9 cellular contexts compared by ENCODE assay signal in the genomic region with DNA sequence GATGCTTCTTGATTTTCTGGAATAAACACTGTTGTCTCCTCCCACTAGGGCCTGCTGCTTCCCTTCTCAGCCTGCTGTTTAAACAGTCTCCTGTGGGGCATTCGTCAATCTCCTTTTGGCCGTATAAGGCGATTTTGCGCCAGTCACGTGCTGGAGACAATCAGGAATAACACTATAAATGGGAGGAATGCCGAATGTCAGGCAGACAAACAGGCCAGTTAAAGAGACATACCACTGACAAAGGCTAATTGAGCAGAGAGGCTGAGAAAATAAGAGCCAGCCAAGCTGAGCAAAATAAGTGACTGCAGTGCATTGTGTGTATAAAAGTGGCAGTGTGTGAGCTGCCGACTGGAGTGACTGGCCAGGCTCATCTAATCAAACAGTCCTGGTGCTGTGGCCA. TPM values are rescaled to one million over a fixed set of nuclear protein-coding genes. Genes with fewer than 3 reads are reported as not detected.
DNase-seq lines count a peak whose midpoint lies in the region; ATAC-seq, FAIRE-seq and TF ChIP-seq lines count a peak whose summit lies in the region.
"Had no signal": no experiment of that assay in that cellular context is flagged by ENCODE, and none has a peak within 500 bp of the region (broad histone marks: within the 10 kb centered on the region; RNA-seq: fewer than 3 reads in every experiment).

No MANE protein-coding gene starts in this region.

- no peak overlapping the region for H3K27ac ChIP-seq in A549
- H3K27ac ChIP-seq in KOPT-K1 (ENCODE audit: low read depth, low read length, poor library complexity, severe bottlenecking): peak overlapping the region; percentile 7
- peak overlapping the region; percentile 81 for H3K27ac ChIP-seq in hepatocyte

- CTCF ChIA-PET in A549 (lab: Yijun Ruan, JAX): interaction anchor here (0.9 to 1.8 kb wide), 3 partner anchors 14 to 197 kb away, joined by 3 to 6 read pairs (median 3); no protein-coding TSS in a partner anchor

- H3K79me2 ChIP-seq in hepatocyte: no peaks in the 10 kb centered on the region

- H3K9me3 Mint-ChIP-seq in progenitor cell of endocrine pancreas (ENCODE audit: low read depth): no peaks in the 10 kb centered on the region

- ATAC-seq in A549 (peak; percentile 38 to 74; a peak in 4 of 6 replicates), HG03521 (IDR thresholded peaks at IDR 0.05; ENCODE audit: unreplicated experiment) (no peak)

- TF ChIP-seq RAD21 in A549 (conservative IDR thresholded peaks at IDR 0.05 in 1 of 2, IDR thresholded peaks at IDR 0.05 in 1 of 2): no peak

- H3K36me3 Mint-ChIP-seq in progenitor cell of endocrine pancreas (ENCODE audit: insufficient read depth): no peaks in the 10 kb centered on the region

- H3K9me2 ChIP-seq in hepatocyte (replicated peaks; ENCODE audit: insufficient read depth): no peaks in the 10 kb centered on the region

- H3K36me3 ChIP-seq in KOPT-K1 (ENCODE audit: insufficient read depth, low read length) (peaks cover 26% of the 10 kb centered on the region), adipocyte (ENCODE audit: control insufficient read depth, insufficient read depth, low read length, severe bottlenecking) (peaks cover 3% of the 10 kb centered on the region), hepatocyte (replicated peaks; ENCODE audit: insufficient read depth, low read depth) (no peaks in the 10 kb centered on the region)

- no peaks in the 10 kb centered on the region for H3K9me3 ChIP-seq in A549
- no peaks in the 10 kb centered on the region for H3K9me3 ChIP-seq in KOPT-K1 (ENCODE audit: insufficient read depth, low read length, poor library complexity, severe bottlenecking)
- H3K9me3 ChIP-seq in adipocyte (ENCODE audit: control insufficient read depth, low read length): no peaks in the 10 kb centered on the region
- no peaks in the 10 kb centered on the region for H3K9me3 ChIP-seq in hepatocyte (ENCODE audit: low read depth)

- H3K27ac Mint-ChIP-seq in progenitor cell of endocrine pancreas: peak overlapping the region; percentile 88

- peak overlapping the region; percentile 63 for H2AFZ ChIP-seq in hepatocyte

- H3K4me3 ChIP-seq in A549: no peak overlapping the region
- H3K4me3 ChIP-seq in adipocyte (ENCODE audit: low read length): no peak overlapping the region
- H3K4me3 ChIP-seq in hepatocyte: no peak overlapping the region

- H3K27me3 ChIP-seq in adipocyte (replicated peaks; ENCODE audit: control insufficient read depth, insufficient read depth, low read length) (no peaks in the 10 kb centered on the region), hepatocyte (no peaks in the 10 kb centered on the region)

- no peaks in the 10 kb centered on the region for H3K27me3 Mint-ChIP-seq in progenitor cell of endocrine pancreas

- no peak for TF ChIP-seq POLR2A in A549 (IDR thresholded peaks at IDR 0.05; ENCODE audit: low read length)

- WGBS in A549 (ENCODE audit: missing lambda C conversion rate): 66% methylated on average over 7 of the region's 7 CpGs
- WGBS in hepatocyte (ENCODE audit: low lambda C conversion rate, missing lambda C conversion rate): 23% methylated on average over 7 of the region's 7 CpGs

- peaks cover 21% of the 10 kb centered on the region for H3K4me1 Mint-ChIP-seq in progenitor cell of endocrine pancreas (ENCODE audit: low read depth)

- H3K4me2 ChIP-seq in A549: no peak overlapping the region
- peak overlapping the region; percentile 38 for H3K4me2 ChIP-seq in hepatocyte

- H3K9ac ChIP-seq in adipocyte (ENCODE audit: low read length): peak overlapping the region; percentile 13

- H4K20me1 ChIP-seq in hepatocyte (ENCODE audit: insufficient read depth, poor library complexity, severe bottlenecking): no peaks in the 10 kb centered on the region

- no peak overlapping the region for H3K4me3 Mint-ChIP-seq in progenitor cell of endocrine pancreas (ENCODE audit: low read depth)

- TF ChIP-seq CTCF in A549 (IDR thresholded peaks at IDR 0.05) (no peak), hepatocyte (IDR thresholded peaks at IDR 0.05; ENCODE audit: poor library complexity) (peak; percentile 8), progenitor cell of endocrine pancreas (IDR thresholded peaks at IDR 0.05; ENCODE audit: unreplicated experiment) (no peak)

- DNase-seq in A549 (ENCODE audit: low read depth in 1 of 2, low spot score in 1 of 2) (peak in 1 of 2 experiments; percentile 54), adipocyte (ENCODE audit: low read depth) (no peak), hepatocyte (ENCODE audit: low spot score) (peak; percentile 62), progenitor cell of endocrine pancreas (ENCODE audit: low spot score, unreplicated experiment) (no peak), 8988T (no peak)
- DNase-seq in NK-92 treated with Interleukin-12 subunit alpha and Interleukin-12 subunit beta, amount 100 ng/mL, for 24 hours (lab: John Stamatoyannopoulos, UW): no peak

- no peak for TF ChIP-seq EP300 in A549 (IDR thresholded peaks at IDR 0.05)

- POLR2A ChIA-PET in A549 (lab: Yijun Ruan, JAX): interaction anchor here (0.6 kb wide), 1 partner anchor 517 kb away, joined by 3 read pairs; no protein-coding TSS in a partner anchor

- H3K4me1 ChIP-seq in A549: no peaks in the 10 kb centered on the region
- H3K4me1 ChIP-seq in adipocyte (ENCODE audit: control insufficient read depth, insufficient read depth, low read length): peaks cover 42% of the 10 kb centered on the region
- H3K4me1 ChIP-seq in hepatocyte (ENCODE audit: insufficient read depth): peaks cover 31% of the 10 kb centered on the region

- no peak for FAIRE-seq in A549 (lab: Jason Lieb, UNC)
- FAIRE-seq: G401.6 had no signal

TF ChIP-seq in A549, 52 proteins besides CTCF, POLR2A, EP300 and RAD21:
- TF ChIP-seq, protein P1, sequence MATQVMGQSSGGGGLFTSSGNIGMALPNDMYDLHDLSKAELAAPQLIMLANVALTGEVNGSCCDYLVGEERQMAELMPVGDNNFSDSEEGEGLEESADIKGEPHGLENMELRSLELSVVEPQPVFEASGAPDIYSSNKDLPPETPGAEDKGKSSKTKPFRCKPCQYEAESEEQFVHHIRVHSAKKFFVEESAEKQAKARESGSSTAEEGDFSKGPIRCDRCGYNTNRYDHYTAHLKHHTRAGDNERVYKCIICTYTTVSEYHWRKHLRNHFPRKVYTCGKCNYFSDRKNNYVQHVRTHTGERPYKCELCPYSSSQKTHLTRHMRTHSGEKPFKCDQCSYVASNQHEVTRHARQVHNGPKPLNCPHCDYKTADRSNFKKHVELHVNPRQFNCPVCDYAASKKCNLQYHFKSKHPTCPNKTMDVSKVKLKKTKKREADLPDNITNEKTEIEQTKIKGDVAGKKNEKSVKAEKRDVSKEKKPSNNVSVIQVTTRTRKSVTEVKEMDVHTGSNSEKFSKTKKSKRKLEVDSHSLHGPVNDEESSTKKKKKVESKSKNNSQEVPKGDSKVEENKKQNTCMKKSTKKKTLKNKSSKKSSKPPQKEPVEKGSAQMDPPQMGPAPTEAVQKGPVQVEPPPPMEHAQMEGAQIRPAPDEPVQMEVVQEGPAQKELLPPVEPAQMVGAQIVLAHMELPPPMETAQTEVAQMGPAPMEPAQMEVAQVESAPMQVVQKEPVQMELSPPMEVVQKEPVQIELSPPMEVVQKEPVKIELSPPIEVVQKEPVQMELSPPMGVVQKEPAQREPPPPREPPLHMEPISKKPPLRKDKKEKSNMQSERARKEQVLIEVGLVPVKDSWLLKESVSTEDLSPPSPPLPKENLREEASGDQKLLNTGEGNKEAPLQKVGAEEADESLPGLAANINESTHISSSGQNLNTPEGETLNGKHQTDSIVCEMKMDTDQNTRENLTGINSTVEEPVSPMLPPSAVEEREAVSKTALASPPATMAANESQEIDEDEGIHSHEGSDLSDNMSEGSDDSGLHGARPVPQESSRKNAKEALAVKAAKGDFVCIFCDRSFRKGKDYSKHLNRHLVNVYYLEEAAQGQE (IDR thresholded peaks at IDR 0.05): no peak
- TF ChIP-seq HEYL (CRISPR knock-in tag; IDR thresholded peaks at IDR 0.05) (no peak), EHF (CRISPR knock-in tag; IDR thresholded peaks at IDR 0.05) (no peak), POLR2AphosphoS2 (conservative IDR thresholded peaks at IDR 0.05; ENCODE audit: low read length) (no peak)
- TF ChIP-seq, protein P2, sequence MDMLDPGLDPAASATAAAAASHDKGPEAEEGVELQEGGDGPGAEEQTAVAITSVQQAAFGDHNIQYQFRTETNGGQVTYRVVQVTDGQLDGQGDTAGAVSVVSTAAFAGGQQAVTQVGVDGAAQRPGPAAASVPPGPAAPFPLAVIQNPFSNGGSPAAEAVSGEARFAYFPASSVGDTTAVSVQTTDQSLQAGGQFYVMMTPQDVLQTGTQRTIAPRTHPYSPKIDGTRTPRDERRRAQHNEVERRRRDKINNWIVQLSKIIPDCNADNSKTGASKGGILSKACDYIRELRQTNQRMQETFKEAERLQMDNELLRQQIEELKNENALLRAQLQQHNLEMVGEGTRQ (IDR thresholded peaks at IDR 0.05): peak; percentile 50

RNA-seq across cellular contexts. Expression of gene DMAC2L, which starts 23.3 kb away (rescaled TPM):
- 15.2 and 24.6 TPM in 2 replicates for polyA plus RNA-seq in A549 (2011; rRNA removed)
- polyA plus RNA-seq in A549 (2012; cell fraction: cytosol; rRNA removed): 17.2 and 18.1 TPM in 2 replicates
- polyA plus RNA-seq in A549 (2012; cell fraction: nucleus; rRNA removed): 7.6 and 8.9 TPM in 2 replicates
- 10.0 to 15.2 TPM (median 14.0 TPM) in 3 replicates for polyA plus RNA-seq in A549 (2017; fragmentation: RNase III; extraction: RNeasy Plus Mini Kit Qiagen cat#74134 plus additional on column Dnase treatment)
- polyA minus RNA-seq in A549 (2011; rRNA and poly(A)+ RNA removed): 15.1 and 16.5 TPM in 2 replicates
- total RNA-seq in hepatocyte: 10.8 and 19.1 TPM in 2 replicates
- polyA plus RNA-seq in hepatocyte: 12.5 and 14.1 TPM in 2 replicates
- total RNA-seq in progenitor cell of endocrine pancreas: 19.6 and 21.7 TPM in 2 replicates

RNA-seq across cellular contexts. Expression of gene L2HGDH, which starts 23.4 kb away (rescaled TPM):
- polyA plus RNA-seq in A549 (2011; rRNA removed) (12.6 and 14.5 TPM in 2 replicates), A549 (2017; fragmentation: RNase III; extraction: RNeasy Plus Mini Kit Qiagen cat#74134 plus additional on column Dnase treatment) (17.4 to 18.1 TPM (median 18.0 TPM) in 3 replicates), hepatocyte (5.3 and 5.8 TPM in 2 replicates)
- 10.2 and 11.8 TPM in 2 replicates for polyA plus RNA-seq in A549 (2012; cell fraction: cytosol; rRNA removed)
- 4.8 and 6.6 TPM in 2 replicates for polyA plus RNA-seq in A549 (2012; cell fraction: nucleus; rRNA removed)
- polyA minus RNA-seq in A549 (2011; rRNA and poly(A)+ RNA removed): 7.5 and 8.1 TPM in 2 replicates
- total RNA-seq in hepatocyte (9.7 and 11.8 TPM in 2 replicates), progenitor cell of endocrine pancreas (13.1 and 14.4 TPM in 2 replicates)

Comparison
In these comparisons a context has a peak if more than half of its experiments do, and no peak if none do; other contexts are left out.
1. H3K27ac ChIP-seq: peak in KOPT-K1 (single experiment) and hepatocyte (single experiment); none in A549 (0 of 2).